12 cellular contexts compared by ENCODE assay signal in genomic region chr3:59774613-59775012, GRCh38.
DNase-seq lines count a peak whose midpoint lies in the region; ATAC-seq and TF ChIP-seq lines count a peak whose summit lies in the region.
"Had no signal": no experiment of that assay in that cellular context is flagged by ENCODE, and none has a peak within 500 bp of the region (broad histone marks: within the 10 kb centered on the region; RNA-seq: fewer than 3 reads in every experiment).

No MANE protein-coding gene starts in this region.

- H3K9me3 ChIP-seq in SJSA1 (replicated peaks) (no peaks in the 10 kb centered on the region), fibroblast of lung (ENCODE audit: control insufficient read depth, insufficient read depth, low read depth, low read length) (no peaks in the 10 kb centered on the region), Peyer's patch (no peaks in the 10 kb centered on the region), SK-N-SH (no peaks in the 10 kb centered on the region), gastroesophageal sphincter (no peaks in the 10 kb centered on the region)
- H3K9me3 ChIP-seq: ascending aorta had no signal

- H3K27ac ChIP-seq in SJSA1 = peak overlapping the region; percentile 33; the same call in 1 of the 2 replicates
- no peak overlapping the region for H3K27ac ChIP-seq in fibroblast of lung (ENCODE audit: insufficient read depth, low read length)
- no peak overlapping the region for H3K27ac ChIP-seq in Peyer's patch
- peak overlapping the region in 1 of 2 experiments; percentile 67; a peak in 1 of 4 replicates for H3K27ac ChIP-seq in SK-N-SH (ENCODE audit: low read depth in 2 of 2, low read length in 1 of 2)
- H3K27ac ChIP-seq in gastroesophageal sphincter = no peak overlapping the region
- H3K27ac ChIP-seq: ascending aorta had no signal

- no peak for TF ChIP-seq RAD21 in SK-N-SH (IDR thresholded peaks at IDR 0.05; ENCODE audit: low read length)

- H3K4me3 ChIP-seq in SJSA1 (no peak overlapping the region), fibroblast of lung (replicated peaks in 1 of 4; ENCODE audit: control extremely low read depth in 1 of 4, insufficient read depth in 1 of 4, low read depth in 3 of 4, low read length in 4 of 4) (no peak overlapping the region), skeletal muscle cell (ENCODE audit: low read depth, low read length) (no peak overlapping the region), Peyer's patch (no peak overlapping the region), SK-N-SH (ENCODE audit: low read depth in 2 of 2, low read length in 1 of 2) (no peak overlapping the region), gastroesophageal sphincter (no peak overlapping the region)
- H3K4me3 ChIP-seq: ascending aorta had no signal

- CTCF ChIA-PET in SK-N-SH (lab: Yijun Ruan, JAX) = interaction anchor here (1.2 to 3.0 kb wide), 4 partner anchors 19 to 199 kb away, joined by 3 to 10 read pairs (median 6); no protein-coding TSS in a partner anchor

- TF ChIP-seq CTCF in fibroblast of lung (conservative IDR thresholded peaks at IDR 0.05 in 1 of 2, IDR thresholded peaks at IDR 0.05 in 1 of 2; ENCODE audit: low read depth in 1 of 2, low read length in 2 of 2) = no peak
- TF ChIP-seq CTCF in Peyer's patch (IDR thresholded peaks at IDR 0.05) = no peak
- TF ChIP-seq CTCF in SK-N-SH (IDR thresholded peaks at IDR 0.05) = no peak
- no peak for TF ChIP-seq CTCF in gastroesophageal sphincter (IDR thresholded peaks at IDR 0.05)

- ATAC-seq in HG03139 (IDR thresholded peaks at IDR 0.05; ENCODE audit: unreplicated experiment) = no peak
- ATAC-seq in gastroesophageal sphincter = no peak
- ATAC-seq: WTC11 had no signal

- TF ChIP-seq POLR2A in Peyer's patch (IDR thresholded peaks at IDR 0.05) = no peak
- TF ChIP-seq POLR2A in gastroesophageal sphincter (IDR thresholded peaks at IDR 0.05) = no peak

- H2AFZ ChIP-seq in fibroblast of lung (ENCODE audit: low read length) (no peak overlapping the region), SK-N-SH (ENCODE audit: low read depth) (no peak overlapping the region)

- H3K4me2 ChIP-seq in fibroblast of lung (ENCODE audit: extremely low read depth, insufficient read depth, low read length) (no peak overlapping the region), SK-N-SH (no peak overlapping the region)

- no peaks in the 10 kb centered on the region for H3F3A ChIP-seq in SK-N-SH (replicated peaks; ENCODE audit: insufficient read depth)

- TF ChIP-seq EP300 in SK-N-SH (IDR thresholded peaks at IDR 0.05; ENCODE audit: borderline replicate concordance in 1 of 2, low read depth in 1 of 2, low read length in 1 of 2) = no peak
- TF ChIP-seq EP300 in gastroesophageal sphincter (IDR thresholded peaks at IDR 0.05) = no peak

- H3K4me1 ChIP-seq in SJSA1 (replicated peaks) (peaks cover 47% of the 10 kb centered on the region), fibroblast of lung (ENCODE audit: control insufficient read depth, extremely low read depth, insufficient read depth, low read length) (no peaks in the 10 kb centered on the region), Peyer's patch (no peaks in the 10 kb centered on the region), SK-N-SH (ENCODE audit: control insufficient read depth in 1 of 2, insufficient read depth in 2 of 2, low read depth in 1 of 2, low read length in 1 of 2) (peaks cover 0 to 28% of the 10 kb centered on the region in 2 experiments; a peak in 2 of 4 replicates), gastroesophageal sphincter (no peaks in the 10 kb centered on the region)
- H3K4me1 ChIP-seq: ascending aorta had no signal

- WGBS in SK-N-SH (ENCODE audit: low lambda C conversion rate) = 47% methylated on average over 5 of the region's 5 CpGs
- WGBS in gastroesophageal sphincter (ENCODE audit: low coverage in 1 of 2), 2 donors = 35 to 59% methylated on average over 5 of the region's 5 CpGs

- H4K20me1 ChIP-seq in fibroblast of lung (ENCODE audit: control insufficient read depth, extremely low read depth, insufficient read depth, low read length) (no peaks in the 10 kb centered on the region), SK-N-SH (ENCODE audit: insufficient read depth) (no peaks in the 10 kb centered on the region)

- H3K79me2 ChIP-seq in fibroblast of lung (ENCODE audit: control insufficient read depth, insufficient read depth, low read length) (no peaks in the 10 kb centered on the region), SK-N-SH (ENCODE audit: insufficient read depth) (no peaks in the 10 kb centered on the region)

- no peak overlapping the region for H3K9ac ChIP-seq in fibroblast of lung (ENCODE audit: insufficient read depth, low read length)
- no peak overlapping the region for H3K9ac ChIP-seq in SK-N-SH

- no peaks in the 10 kb centered on the region for H3K9me2 ChIP-seq in SK-N-SH

- POLR2A ChIA-PET in SK-N-SH (lab: Yijun Ruan, JAX) = no interaction called here

- H3K27me3 ChIP-seq in SJSA1 (replicated peaks) = no peaks in the 10 kb centered on the region
- H3K27me3 ChIP-seq in fibroblast of lung (ENCODE audit: control insufficient read depth, insufficient read depth, low read length) = no peaks in the 10 kb centered on the region
- H3K27me3 ChIP-seq in Peyer's patch = no peaks in the 10 kb centered on the region
- H3K27me3 ChIP-seq in SK-N-SH (ENCODE audit: insufficient read depth) = no peaks in the 10 kb centered on the region
- no peaks in the 10 kb centered on the region for H3K27me3 ChIP-seq in gastroesophageal sphincter
- H3K27me3 ChIP-seq: ascending aorta had no signal

- H3K36me3 ChIP-seq in SJSA1 (no peaks in the 10 kb centered on the region), fibroblast of lung (ENCODE audit: control insufficient read depth, insufficient read depth, low read length) (no peaks in the 10 kb centered on the region), Peyer's patch (no peaks in the 10 kb centered on the region), SK-N-SH (replicated peaks in 1 of 2; ENCODE audit: control insufficient read depth in 1 of 2, insufficient read depth in 2 of 2, low read length in 1 of 2) (no peaks in the 10 kb centered on the region), gastroesophageal sphincter (no peaks in the 10 kb centered on the region)
- H3K36me3 ChIP-seq: ascending aorta had no signal

- DNase-seq in GM04503 (ENCODE audit: low read depth) (peak; percentile 51), SJSA1 (ENCODE audit: low read depth in 1 of 2, low spot score in 2 of 2) (peak in 1 of 2 experiments; percentile 56), fibroblast of lung (ENCODE audit: low read depth in 2 of 2) (peak; percentile 58 to 95), skeletal muscle cell (ENCODE audit: low read depth) (peak; percentile 67), Peyer's patch (no peak), SK-N-SH (no peak)
- DNase-seq: NCI-H510A treated with DMSO at 0.1 percent for 48 hours, SHP77 treated with DMSO at 0.1 percent for 48 hours had no signal

TF ChIP-seq in SK-N-SH, 30 proteins besides CTCF, POLR2A, EP300 and RAD21:
- TF ChIP-seq MEF2A (IDR thresholded peaks at IDR 0.05; ENCODE audit: borderline replicate concordance, low read depth) (no peak), ELF1 (IDR thresholded peaks at IDR 0.05) (no peak), FOSL2 (IDR thresholded peaks at IDR 0.05; ENCODE audit: borderline replicate concordance, low read depth) (no peak)

Comparison
In these comparisons a context has a peak if more than half of its experiments do, and no peak if none do; other contexts are left out.
1. DNase-seq: peak in GM04503 (single experiment), fibroblast of lung (2 of 2) and skeletal muscle cell (single experiment); none in Peyer's patch (0 of 3) and SK-N-SH (single experiment).